Comparison of ENCODE assay signal across 19 cellular contexts in the genomic region with DNA sequence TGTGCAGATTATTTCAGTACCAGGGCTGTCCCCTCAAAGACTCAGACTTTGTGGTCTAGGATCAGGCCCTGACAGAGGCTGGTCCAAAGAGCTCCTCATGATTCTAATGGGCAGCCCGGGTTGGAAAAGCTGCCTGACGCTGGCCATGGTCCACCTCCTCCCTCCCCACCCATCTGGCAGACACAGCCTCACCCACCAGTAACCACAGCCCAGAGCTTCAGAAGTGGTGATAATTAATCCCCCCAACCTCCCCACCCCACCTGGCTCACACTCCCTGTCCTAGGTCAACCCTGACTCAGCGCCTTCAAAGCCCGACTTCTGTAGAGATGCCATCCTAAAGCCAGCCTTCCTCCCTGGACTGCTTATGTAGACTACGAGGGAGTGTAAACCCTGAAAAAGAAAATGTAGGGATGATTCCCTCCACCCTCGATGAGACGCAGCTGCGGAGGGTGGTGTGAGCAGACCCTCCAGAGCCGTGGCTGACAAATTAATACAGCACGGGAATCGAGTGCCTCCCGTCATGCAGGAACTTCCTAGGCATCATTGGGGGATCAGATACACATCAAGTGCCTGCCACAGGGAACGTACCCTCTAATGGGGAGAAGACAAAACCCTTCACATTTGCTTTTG. TPM values are rescaled to one million over a fixed set of nuclear protein-coding genes. Genes with fewer than 3 reads are reported as not detected.
"Had no signal": no experiment of that assay in that cellular context is flagged by ENCODE, and none has a peak within 500 bp of the region (broad histone marks: within the 10 kb centered on the region; RNA-seq: fewer than 3 reads in every experiment).

No MANE protein-coding gene starts in this region.

- DNase-seq: activated B cell treated with CpG ODN at 0.5 μM for 24 hours; activated CD4-positive, alpha-beta T cell treated with anti-CD3 and anti-CD28 coated beads, Interleukin-2, amount 10 ng/mL, durations not matched to agents 7 days and 5 days; activated CD8-positive, alpha-beta memory T cell treated with anti-CD3 and anti-CD28 coated beads for 24 hours; activated gamma-delta T cell treated with Interleukin-2 at 50 U/mL for 16 hours; amniotic stem cell; kidney; left lung; naive thymus-derived CD8-positive, alpha-beta T cell; stimulated activated CD4-positive, alpha-beta T cell treated with anti-CD3 and anti-CD28 coated beads, Interleukin-2, amount 100 ng/mL, for 24 hours; T-helper 2 cell had no signal

- H3K27ac ChIP-seq: epithelial cell of prostate, hepatocyte, left lung had no signal

- H3K4me1 ChIP-seq: left lung had no signal

- H3K36me3 Mint-ChIP-seq: activated naive CD8-positive, alpha-beta T cell; naive thymus-derived CD8-positive, alpha-beta T cell had no signal

- H3K4me3 ChIP-seq: hepatocyte, left lung had no signal

- H3K9me3 Mint-ChIP-seq: activated B cell treated with CpG ODN at 0.5 μM for 24 hours; activated CD4-positive, alpha-beta T cell treated with anti-CD3 and anti-CD28 coated beads, Interleukin-2, amount 10 ng/mL, durations not matched to agents 7 days and 5 days; brain; dendritic cell treated with granulocyte-macrophage colony-stimulating factor and Interleukin-4, amounts not matched to agents 40 ng/mL and 50 ng/mL, for 4 days; memory B cell had no signal

- ATAC-seq: left lung; naive thymus-derived CD8-positive, alpha-beta T cell; sciatic nerve had no signal

- H3K36me3 ChIP-seq: left lung, thoracic aorta had no signal

- H3K4me1 Mint-ChIP-seq: activated B cell treated with CpG ODN at 0.5 μM for 24 hours; activated CD4-positive, alpha-beta T cell treated with anti-CD3 and anti-CD28 coated beads, Interleukin-2, amount 10 ng/mL, durations not matched to agents 7 days and 5 days; memory B cell had no signal

- H3K27ac Mint-ChIP-seq: activated B cell treated with CpG ODN at 0.5 μM for 24 hours; activated CD4-positive, alpha-beta T cell treated with anti-CD3 and anti-CD28 coated beads, Interleukin-2, amount 10 ng/mL, durations not matched to agents 7 days and 5 days; activated naive CD8-positive, alpha-beta T cell; dendritic cell treated with granulocyte-macrophage colony-stimulating factor and Interleukin-4, amounts not matched to agents 40 ng/mL and 50 ng/mL, for 4 days; memory B cell; naive thymus-derived CD8-positive, alpha-beta T cell had no signal

- H3K4me3 Mint-ChIP-seq: activated B cell treated with CpG ODN at 0.5 μM for 24 hours; activated CD4-positive, alpha-beta T cell treated with anti-CD3 and anti-CD28 coated beads, Interleukin-2, amount 10 ng/mL, durations not matched to agents 7 days and 5 days; activated naive CD8-positive, alpha-beta T cell; dendritic cell treated with granulocyte-macrophage colony-stimulating factor and Interleukin-4, amounts not matched to agents 40 ng/mL and 50 ng/mL, for 4 days; memory B cell; naive thymus-derived CD8-positive, alpha-beta T cell had no signal

- H3K9me3 ChIP-seq: left lung, thoracic aorta had no signal

RNA-seq across cellular contexts. Expression of gene UBE2QL1, which starts 7.0 kb away (rescaled TPM):
- total RNA-seq: activated CD4-positive, alpha-beta T cell treated with anti-CD3 and anti-CD28 coated beads, Interleukin-2, amount 10 ng/mL, durations not matched to agents 7 days and 5 days; fibroblast of lung; naive thymus-derived CD8-positive, alpha-beta T cell had no signal
- polyA plus RNA-seq: fibroblast of lung; hepatocyte; naive thymus-derived CD8-positive, alpha-beta T cell had no signal
